Comparison of ENCODE assay signal across 24 cellular contexts in the genomic region with DNA sequence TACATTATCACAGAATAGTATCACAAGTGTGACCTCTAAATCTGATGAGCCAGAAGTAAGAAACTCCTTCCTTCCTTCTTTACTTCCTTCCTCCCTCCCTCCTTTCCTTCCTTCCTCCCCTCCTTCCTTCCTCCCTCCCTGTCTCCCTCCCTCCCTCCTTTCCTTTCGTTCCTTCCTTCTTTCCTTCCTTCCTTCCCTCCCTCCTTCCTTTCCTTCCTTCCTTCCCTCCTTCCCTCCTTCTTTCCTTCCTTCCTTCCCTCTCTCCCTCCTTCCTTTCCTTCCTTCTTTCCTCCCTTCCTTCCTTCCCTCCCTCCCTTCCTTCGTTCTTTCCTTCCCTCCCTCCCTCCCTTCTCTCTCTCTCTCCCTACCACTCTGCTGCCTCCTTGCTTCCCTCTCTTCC.
"Had no signal": no experiment of that assay in that cellular context is flagged by ENCODE, and none has a peak within 500 bp of the region (broad histone marks: within the 10 kb centered on the region; RNA-seq: fewer than 3 reads in every experiment).

No MANE protein-coding gene starts in this region.

- H3K27ac ChIP-seq: coronary artery, dorsolateral prefrontal cortex, epithelial cell of prostate, esophagus squamous epithelium, gastrocnemius medialis, heart right ventricle, left lung, lower lobe of right lung had no signal

- H3K36me3 ChIP-seq: esophagus squamous epithelium, gastrocnemius medialis, heart right ventricle, left lung, lower lobe of right lung had no signal

- H3K4me3 Mint-ChIP-seq: naive thymus-derived CD4-positive, alpha-beta T cell had no signal

- DNase-seq: dermis blood vessel endothelial cell; dorsolateral prefrontal cortex; effector CD4-positive, alpha-beta T cell; effector memory CD4-positive, alpha-beta T cell; erythroblast; esophagus squamous epithelium; gastrocnemius medialis; glutamatergic neuron; head of caudate nucleus; heart right ventricle; hippocampal formation; left cardiac atrium; left lung; left ventricle myocardium superior; lower lobe of right lung; mesendoderm; midbrain; naive thymus-derived CD4-positive, alpha-beta T cell had no signal

- H3K4me1 Mint-ChIP-seq: naive thymus-derived CD4-positive, alpha-beta T cell had no signal

- H3K4me1 ChIP-seq: esophagus squamous epithelium, gastrocnemius medialis, heart right ventricle, left lung, lower lobe of right lung had no signal

- H3K4me3 ChIP-seq: coronary artery, dorsolateral prefrontal cortex, esophagus squamous epithelium, gastrocnemius medialis, heart right ventricle, left lung, lower lobe of right lung had no signal

- H3K27me3 Mint-ChIP-seq: naive thymus-derived CD4-positive, alpha-beta T cell had no signal

- H3K9me3 ChIP-seq: esophagus squamous epithelium, gastrocnemius medialis, heart right ventricle, left lung, lower lobe of right lung had no signal

- H3K27ac Mint-ChIP-seq: naive thymus-derived CD4-positive, alpha-beta T cell had no signal

- ATAC-seq: esophagus mucosa; gastrocnemius medialis; heart right ventricle; left cardiac atrium; left lung; left ventricle myocardium superior; lower lobe of right lung; naive thymus-derived CD4-positive, alpha-beta T cell had no signal

- FAIRE-seq: colon, islet of Langerhans, keratinocyte had no signal

- H3K27me3 ChIP-seq: dorsolateral prefrontal cortex, esophagus squamous epithelium, gastrocnemius medialis, heart right ventricle, left lung had no signal
